Comparison of ENCODE assay signal across 12 cellular contexts in genomic region chr17:7825206-7825980, GRCh38. TPM values are rescaled to one million over a fixed set of nuclear protein-coding genes. Genes with fewer than 3 reads are reported as not detected.
DNase-seq lines count a peak whose midpoint lies in the region; ATAC-seq, FAIRE-seq and TF ChIP-seq lines count a peak whose summit lies in the region.
"Had no signal": no experiment of that assay in that cellular context is flagged by ENCODE, and none has a peak within 500 bp of the region (broad histone marks: within the 10 kb centered on the region; RNA-seq: fewer than 3 reads in every experiment).

No MANE protein-coding gene starts in this region.

- no peak for FAIRE-seq in bronchial epithelial cell (lab: Jason Lieb, UNC)

- no peak overlapping the region for H3K27ac Mint-ChIP-seq in neural progenitor cell
- H3K27ac Mint-ChIP-seq: activated B cell treated with CpG ODN at 0.5 μM for 24 hours had no signal

- no peak for ATAC-seq in GM19455 (IDR thresholded peaks at IDR 0.05; ENCODE audit: unreplicated experiment)
- ATAC-seq in HG03139 (IDR thresholded peaks at IDR 0.05; ENCODE audit: unreplicated experiment), result no peak
- no peak for ATAC-seq in HG02798 (IDR thresholded peaks at IDR 0.05; ENCODE audit: poor library complexity, unreplicated experiment)

- no peaks in the 10 kb centered on the region for H3K9me3 ChIP-seq in MG63
- no peaks in the 10 kb centered on the region for H3K9me3 ChIP-seq in neural progenitor cell (ENCODE audit: low read depth)

- peaks cover 6% of the 10 kb centered on the region for H3K4me1 Mint-ChIP-seq in neural progenitor cell
- H3K4me1 Mint-ChIP-seq: activated B cell treated with CpG ODN at 0.5 μM for 24 hours had no signal

- H3K27me3 ChIP-seq in MG63 (no peaks in the 10 kb centered on the region), bronchial epithelial cell (ENCODE audit: control insufficient read depth, insufficient read depth, low read length) (peaks cover 1% of the 10 kb centered on the region), neural progenitor cell (peaks cover 68% of the 10 kb centered on the region)

- H3K79me2 ChIP-seq in neural progenitor cell (ENCODE audit: low read depth), result no peaks in the 10 kb centered on the region

- H3K9ac ChIP-seq in neural progenitor cell, result no peak overlapping the region

- no peak overlapping the region for H3K4me3 Mint-ChIP-seq in neural progenitor cell
- H3K4me3 Mint-ChIP-seq: activated B cell treated with CpG ODN at 0.5 μM for 24 hours had no signal

- H3K36me3 Mint-ChIP-seq in neural progenitor cell, result no peaks in the 10 kb centered on the region

- peak; percentile 4 for DNase-seq in NCI-H146 (lab: John Stamatoyannopoulos, UW)
- DNase-seq in NCI-H146 treated with DMSO at 0.1 percent for 48 hours (lab: John Stamatoyannopoulos, UW; ENCODE audit: unreplicated experiment), result no peak
- DNase-seq in MG63, result peak; percentile 75
- no peak for DNase-seq in bronchial epithelial cell (ENCODE audit: low read depth)
- DNase-seq in neural progenitor cell (ENCODE audit: low spot score), result peak; percentile 21
- DNase-seq: ACHN, activated B cell treated with CpG ODN at 0.5 μM for 24 hours, midbrain, NCI-H345 had no signal

- no peaks in the 10 kb centered on the region for H3K9me3 Mint-ChIP-seq in neural progenitor cell
- H3K9me3 Mint-ChIP-seq: activated B cell treated with CpG ODN at 0.5 μM for 24 hours had no signal

- H3K27ac ChIP-seq in neural progenitor cell, result no peak overlapping the region

- TF ChIP-seq CTCF in bronchial epithelial cell (IDR thresholded peaks at IDR 0.05; ENCODE audit: insufficient read depth, low read length, severe bottlenecking) (peak; percentile 2), neural progenitor cell (IDR thresholded peaks at IDR 0.05) (peak; percentile 30)

- H3K4me3 ChIP-seq in MG63, result no peak overlapping the region
- H3K4me3 ChIP-seq in bronchial epithelial cell (ENCODE audit: low read depth, low read length), result no peak overlapping the region
- H3K4me3 ChIP-seq in neural progenitor cell, result no peak overlapping the region

- peaks cover 4% of the 10 kb centered on the region for H3K27me3 Mint-ChIP-seq in neural progenitor cell (ENCODE audit: insufficient read depth, low read depth)

- H2AFZ ChIP-seq in neural progenitor cell (replicated peaks), result no peak overlapping the region

- H3K36me3 ChIP-seq in MG63 (no peaks in the 10 kb centered on the region), bronchial epithelial cell (ENCODE audit: control insufficient read depth, insufficient read depth, low read length) (no peaks in the 10 kb centered on the region), neural progenitor cell (no peaks in the 10 kb centered on the region)

- H3K4me1 ChIP-seq in neural progenitor cell, result no peaks in the 10 kb centered on the region

- H4K20me1 ChIP-seq in neural progenitor cell (ENCODE audit: low read depth), result no peaks in the 10 kb centered on the region

- H3K4me2 ChIP-seq in neural progenitor cell, result no peak overlapping the region

- no peaks in the 10 kb centered on the region for H3F3A ChIP-seq in neural progenitor cell (ENCODE audit: low read depth)

RNA-seq across cellular contexts. Expression of gene KDM6B, which starts 8.6 kb away (rescaled TPM):
- 0.07 and 0.20 TPM in 2 replicates for total RNA-seq in MG63 (2014; rRNA removed; shearing (Covaris generic); ENCODE audit: low replicate concordance)
- total RNA-seq in bronchial epithelial cell (2.9 and 6.0 TPM in 2 replicates), neural progenitor cell (ENCODE audit: low replicate concordance) (6.8 and 12.3 TPM in 2 replicates)

RNA-seq across cellular contexts. Expression of gene TMEM88, which starts 29.5 kb away (rescaled TPM):
- total RNA-seq in MG63 (2014; rRNA removed; shearing (Covaris generic); ENCODE audit: low replicate concordance), result not detected in 2 replicates
- total RNA-seq in bronchial epithelial cell, result 0.64 TPM in 1 of 2 replicates, not detected in the other
- 13.8 and 53.7 TPM in 2 replicates for total RNA-seq in neural progenitor cell (ENCODE audit: low replicate concordance)

RNA-seq across cellular contexts. Expression of gene NAA38, which starts 32.0 kb away (rescaled TPM):
- total RNA-seq in MG63 (2014; rRNA removed; shearing (Covaris generic); ENCODE audit: low replicate concordance), result 74.9 and 264 TPM in 2 replicates
- total RNA-seq in bronchial epithelial cell, result 36.6 and 47.5 TPM in 2 replicates
- total RNA-seq in neural progenitor cell (ENCODE audit: low replicate concordance), result 8.6 and 27.4 TPM in 2 replicates

RNA-seq across cellular contexts. Expression of gene CYB5D1, which starts 32.4 kb away (rescaled TPM):
- total RNA-seq in MG63 (2014; rRNA removed; shearing (Covaris generic); ENCODE audit: low replicate concordance), result 18.2 and 38.2 TPM in 2 replicates
- total RNA-seq in bronchial epithelial cell (6.5 and 9.0 TPM in 2 replicates), neural progenitor cell (ENCODE audit: low replicate concordance) (11.5 and 12.9 TPM in 2 replicates)

Comparison
In these comparisons a context has a peak if more than half of its experiments do, and no peak if none do; other contexts are left out.
1. DNase-seq: peak in NCI-H146 (single experiment), MG63 (single experiment) and neural progenitor cell (single experiment); none in NCI-H146 treated with DMSO at 0.1 percent for 48 hours (single experiment) and bronchial epithelial cell (single experiment).